ENCODE assay signal across 8 cellular contexts in genomic region chr12:117025481-117026151, GRCh38.
DNase-seq lines count a peak whose midpoint lies in the region; ATAC-seq and TF ChIP-seq lines count a peak whose summit lies in the region.

No MANE protein-coding gene starts in this region.

- no peaks in the 10 kb centered on the region for H3K79me2 ChIP-seq in smooth muscle cell (ENCODE audit: low read depth)

- H3K4me3 Mint-ChIP-seq in CD4-positive, alpha-beta T cell = no peak overlapping the region

- H3K4me2 ChIP-seq in smooth muscle cell = no peak overlapping the region

- H3K9ac ChIP-seq in smooth muscle cell (ENCODE audit: low read depth) = no peak overlapping the region

- peaks cover 4% of the 10 kb centered on the region for H3K4me1 Mint-ChIP-seq in CD4-positive, alpha-beta T cell (ENCODE audit: low read depth)

- peaks cover 34% of the 10 kb centered on the region for H4K20me1 ChIP-seq in smooth muscle cell (ENCODE audit: low read depth)

- H3K9me3 Mint-ChIP-seq in CD4-positive, alpha-beta T cell = no peaks in the 10 kb centered on the region

- no peak overlapping the region for H3K27ac Mint-ChIP-seq in CD4-positive, alpha-beta T cell

- CTCF ChIA-PET in CD4-positive, alpha-beta T cell (lab: Charles Lee) = interaction anchor here (0.6 to 1.0 kb wide), 2 partner anchors 87 to 95 kb away, joined by 5 to 8 read pairs; no protein-coding TSS in a partner anchor

- intact Hi-C loops in CD4-positive, alpha-beta T cell (cut with DNase I, micrococcal nuclease) = loop anchor here in 1 of 2 experiments (1.0 kb wide), 2 partner anchors 94 to 322 kb away; no protein-coding TSS in a partner anchor
- intact Hi-C loops in body of pancreas (cut with DNase I) = loop anchor here (5.0 kb wide), 1 partner anchor 92 kb away; no protein-coding TSS in a partner anchor

- H3K9me3 ChIP-seq in CD4-positive, alpha-beta T cell (ENCODE audit: control insufficient read depth, low read length) = no peaks in the 10 kb centered on the region
- H3K9me3 ChIP-seq in body of pancreas (no peaks in the 10 kb centered on the region), smooth muscle cell (replicated peaks; ENCODE audit: low read depth) (no peaks in the 10 kb centered on the region)

- no peaks in the 10 kb centered on the region for H3K27me3 Mint-ChIP-seq in CD4-positive, alpha-beta T cell

- no peaks in the 10 kb centered on the region for H3K27me3 ChIP-seq in CD4-positive, alpha-beta T cell (ENCODE audit: control insufficient read depth, insufficient read depth, low read length)
- no peaks in the 10 kb centered on the region for H3K27me3 ChIP-seq in body of pancreas
- no peaks in the 10 kb centered on the region for H3K27me3 ChIP-seq in smooth muscle cell (ENCODE audit: low read depth)

- POLR2A ChIA-PET in CD4-positive, alpha-beta T cell (lab: Charles Lee) = no interaction called here

- H3K36me3 ChIP-seq in body of pancreas (replicated peaks in 1 of 2; ENCODE audit: insufficient read depth in 1 of 2, low read depth in 2 of 2) (peaks cover 0 to 12% of the 10 kb centered on the region in 2 donors), smooth muscle cell (ENCODE audit: low read depth) (no peaks in the 10 kb centered on the region)

- peak; percentile 55 for ATAC-seq in CD4-positive, alpha-beta T cell (ENCODE audit: poor library complexity)
- ATAC-seq in GM21526 (IDR thresholded peaks at IDR 0.05; ENCODE audit: low FRiP score, unreplicated experiment) (peak; percentile 72), body of pancreas (peak; percentile 92)

- no peak for TF ChIP-seq POLR2A in body of pancreas (IDR thresholded peaks at IDR 0.05)

- TF ChIP-seq CTCF in CD4-positive, alpha-beta T cell (IDR thresholded peaks at IDR 0.05) = peak; percentile 87
- TF ChIP-seq CTCF in body of pancreas (IDR thresholded peaks at IDR 0.05) (peak; percentile 73 to 98 (median 97)), smooth muscle cell (IDR thresholded peaks at IDR 0.05; ENCODE audit: borderline replicate concordance, insufficient read depth, poor library complexity, severe bottlenecking) (peak; percentile 88)

- H3K4me1 ChIP-seq in body of pancreas (peaks cover 37% of the 10 kb centered on the region), smooth muscle cell (ENCODE audit: low read depth) (no peaks in the 10 kb centered on the region)

- H3K36me3 Mint-ChIP-seq in CD4-positive, alpha-beta T cell (ENCODE audit: low read depth) = peaks cover 72% of the 10 kb centered on the region

- H2AFZ ChIP-seq in smooth muscle cell (ENCODE audit: low read depth) = no peak overlapping the region

- H3K27ac ChIP-seq in CD4-positive, alpha-beta T cell (ENCODE audit: low read depth, low read length) = no peak overlapping the region
- peak overlapping the region in 3 of 4 donors; percentile 13 to 58 (median 44) for H3K27ac ChIP-seq in body of pancreas
- H3K27ac ChIP-seq in smooth muscle cell (ENCODE audit: low read depth) = no peak overlapping the region

- 4 to 13% methylated on average over 11 to 14 of the region's 14 CpGs for WGBS in body of pancreas, 2 donors
- 43% methylated on average over 14 of the region's 14 CpGs for WGBS in smooth muscle cell (ENCODE audit: low lambda C conversion rate)

- H3K4me3 ChIP-seq in body of pancreas (no peak overlapping the region), smooth muscle cell (no peak overlapping the region)

- no peaks in the 10 kb centered on the region for H3F3A ChIP-seq in smooth muscle cell (ENCODE audit: low read depth)

- DNase-seq in CD4-positive, alpha-beta T cell = peak in 9 of 10 experiments; percentile 14 to 48 (median 25)
- peak; percentile 63 to 90 (median 88) for DNase-seq in NCI-H1417 (lab: John Stamatoyannopoulos, UW)
- peak in 4 of 5 experiments; percentile 5 to 51 (median 19) for DNase-seq in T-helper 2 cell
- DNase-seq in body of pancreas = peak; percentile 80 to 92 (median 89)
- peak in 49 of 51 donors; percentile 11 to 80 (median 56) for DNase-seq in hypothalamus (lab: John Stamatoyannopoulos, UW)
- DNase-seq in smooth muscle cell (lab: John Stamatoyannopoulos, UW; ENCODE audit: unreplicated experiment) = peak; percentile 30
- no peak for DNase-seq in NK-92 (lab: John Stamatoyannopoulos, UW; ENCODE audit: unreplicated experiment)

Comparison
In these comparisons a context has a peak if more than half of its experiments do, and no peak if none do; other contexts are left out.
1. H3K27ac ChIP-seq: peak in body of pancreas (3 of 4); none in CD4-positive, alpha-beta T cell (single experiment) and smooth muscle cell (single experiment).
2. Peak in every context shown above with its lines, with median percentiles within 50 percentile points of each other: ATAC-seq and CTCF ChIP-seq.